7 cellular contexts compared by ENCODE assay signal in genomic region chr2:145138626-145139025, GRCh38.
"Had no signal": no experiment of that assay in that cellular context is flagged by ENCODE, and none has a peak within 500 bp of the region (broad histone marks: within the 10 kb centered on the region; RNA-seq: fewer than 3 reads in every experiment).

No MANE protein-coding gene starts in this region.

- H3K27ac ChIP-seq: HL-60 had no signal

- DNase-seq: H9, HCEC 1CT had no signal

- FAIRE-seq: H1, H54, HepG2 had no signal

- H2AFZ ChIP-seq: GM23338 had no signal

- H3K4me3 ChIP-seq: GM23338 had no signal

- H3K4me2 ChIP-seq: GM23338 had no signal

- ATAC-seq: GM23338, HepG2 had no signal
